Comparison of ENCODE assay signal across 27 cellular contexts in genomic region chr6:152426276-152426675, GRCh38.
"Had no signal": no experiment of that assay in that cellular context is flagged by ENCODE, and none has a peak within 500 bp of the region (broad histone marks: within the 10 kb centered on the region; RNA-seq: fewer than 3 reads in every experiment).

No MANE protein-coding gene starts in this region.

- H3K36me3 ChIP-seq: ovary, suprapubic skin, tibial nerve had no signal

- ATAC-seq: activated CD8-positive, alpha-beta memory T cell treated with anti-CD3 and anti-CD28 coated beads, Interleukin-2, amount 10 ng/mL, durations not matched to agents 7 days and 5 days; activated CD8-positive, alpha-beta T cell treated with anti-CD3 and anti-CD28 coated beads, Interleukin-2, amount 10 ng/mL, durations not matched to agents 7 days and 5 days; activated naive CD8-positive, alpha-beta T cell treated with anti-CD3 and anti-CD28 coated beads, Interleukin-2, amount 50 U/mL, for 24 hours; left ventricle myocardium superior; psoas muscle had no signal

- H3K9me3 Mint-ChIP-seq: activated B cell treated with CpG ODN at 0.5 μM for 24 hours; central memory CD8-positive, alpha-beta T cell; dendritic cell treated with granulocyte-macrophage colony-stimulating factor and Interleukin-4, amounts not matched to agents 40 ng/mL and 50 ng/mL, for 4 days; T-helper 2 cell treated with Interferon-gamma antibody and Interleukin-4, amounts not matched to agents 5 μg/mL and 100 μg/mL, for 36 hours had no signal

- H3K4me1 Mint-ChIP-seq: activated B cell treated with CpG ODN at 0.5 μM for 24 hours; activated CD8-positive, alpha-beta memory T cell treated with anti-CD3 and anti-CD28 coated beads, Interleukin-2, amount 10 ng/mL, durations not matched to agents 7 days and 5 days; activated naive CD4-positive, alpha-beta T cell treated with anti-CD3 and anti-CD28 coated beads, Interleukin-2, amount 50 U/mL, for 24 hours; activated naive CD8-positive, alpha-beta T cell treated with anti-CD3 and anti-CD28 coated beads, Interleukin-2, amount 50 U/mL, for 24 hours; endodermal cell; mesothelial cell of epicardium; naive B cell; nephron progenitor cell had no signal

- H3K4me3 ChIP-seq: esophagus muscularis mucosa, ovary, psoas muscle, suprapubic skin, tibial nerve had no signal

- DNase-seq: activated B cell treated with CpG ODN at 0.5 μM for 24 hours; activated CD8-positive, alpha-beta memory T cell treated with anti-CD3 and anti-CD28 coated beads, Interleukin-2, amount 10 ng/mL, durations not matched to agents 7 days and 5 days; activated CD8-positive, alpha-beta T cell treated with anti-CD3 and anti-CD28 coated beads, Interleukin-2, amount 10 ng/mL, durations not matched to agents 7 days and 5 days; activated naive CD8-positive, alpha-beta T cell treated with anti-CD3 and anti-CD28 coated beads, Interleukin-2, amount 50 U/mL, for 24 hours; activated T-cell treated with anti-CD3 and anti-CD28 coated beads, Interleukin-2, amount 50 U/mL, for 48 hours; amygdala; endodermal cell; foreskin melanocyte; left ventricle myocardium superior; naive B cell; nephron progenitor cell; ovary; psoas muscle; stimulated activated CD4-positive, alpha-beta T cell treated with anti-CD3 and anti-CD28 coated beads, Interleukin-15, amount 100 ng/mL, for 24 hours; stimulated activated CD4-positive, alpha-beta T cell treated with anti-CD3 and anti-CD28 coated beads, Interleukin-2, amount 100 ng/mL, for 24 hours; stimulated activated naive CD4-positive, alpha-beta T cell had no signal

- H3K4me1 ChIP-seq: psoas muscle, suprapubic skin, tibial nerve had no signal

- H3K27me3 ChIP-seq: esophagus muscularis mucosa, ovary, suprapubic skin, tibial nerve had no signal

- H3K4me3 Mint-ChIP-seq: activated B cell treated with CpG ODN at 0.5 μM for 24 hours; activated CD8-positive, alpha-beta memory T cell treated with anti-CD3 and anti-CD28 coated beads, Interleukin-2, amount 10 ng/mL, durations not matched to agents 7 days and 5 days; activated CD8-positive, alpha-beta T cell treated with anti-CD3 and anti-CD28 coated beads, Interleukin-2, amount 10 ng/mL, durations not matched to agents 7 days and 5 days; activated naive CD4-positive, alpha-beta T cell treated with anti-CD3 and anti-CD28 coated beads, Interleukin-2, amount 50 U/mL, for 24 hours; activated naive CD8-positive, alpha-beta T cell treated with anti-CD3 and anti-CD28 coated beads, Interleukin-2, amount 50 U/mL, for 24 hours; central memory CD8-positive, alpha-beta T cell; dendritic cell treated with granulocyte-macrophage colony-stimulating factor and Interleukin-4, amounts not matched to agents 40 ng/mL and 50 ng/mL, for 4 days; endodermal cell; mesothelial cell of epicardium; naive B cell; nephron progenitor cell; T-helper 2 cell treated with Interferon-gamma antibody and Interleukin-4, amounts not matched to agents 5 μg/mL and 100 μg/mL, for 36 hours had no signal

- FAIRE-seq: bronchial epithelial cell, urothelium cell line had no signal

- H3K36me3 Mint-ChIP-seq: activated CD8-positive, alpha-beta memory T cell treated with anti-CD3 and anti-CD28 coated beads, Interleukin-2, amount 10 ng/mL, durations not matched to agents 7 days and 5 days; naive B cell had no signal

- H3K9me3 ChIP-seq: esophagus muscularis mucosa, ovary, psoas muscle, suprapubic skin, tibial nerve had no signal

- H3K27ac Mint-ChIP-seq: activated B cell treated with CpG ODN at 0.5 μM for 24 hours; activated CD8-positive, alpha-beta memory T cell treated with anti-CD3 and anti-CD28 coated beads, Interleukin-2, amount 10 ng/mL, durations not matched to agents 7 days and 5 days; activated CD8-positive, alpha-beta T cell treated with anti-CD3 and anti-CD28 coated beads, Interleukin-2, amount 10 ng/mL, durations not matched to agents 7 days and 5 days; activated naive CD4-positive, alpha-beta T cell treated with anti-CD3 and anti-CD28 coated beads, Interleukin-2, amount 50 U/mL, for 24 hours; activated naive CD8-positive, alpha-beta T cell treated with anti-CD3 and anti-CD28 coated beads, Interleukin-2, amount 50 U/mL, for 24 hours; activated T-helper 2 cell treated with anti-CD3 and anti-CD28 coated beads, Interferon-gamma antibody, Interleukin-2, Interleukin-4, amounts not matched to agents 10 μg/mL and 5 μg/mL and 100 μg/mL, durations not matched to agents 14 hours and 24 hours and 36 hours; dendritic cell treated with granulocyte-macrophage colony-stimulating factor and Interleukin-4, amounts not matched to agents 40 ng/mL and 50 ng/mL, for 4 days; endodermal cell; mesothelial cell of epicardium; naive B cell; nephron progenitor cell; T-helper 2 cell treated with Interferon-gamma antibody and Interleukin-4, amounts not matched to agents 5 μg/mL and 100 μg/mL, for 36 hours had no signal

- H3K27ac ChIP-seq: esophagus muscularis mucosa, ovary, psoas muscle, suprapubic skin, tibial nerve had no signal
